Comparison of ENCODE assay signal across 8 cellular contexts in genomic region chr2:64204006-64204632, GRCh38. TPM values are rescaled to one million over a fixed set of nuclear protein-coding genes. Genes with fewer than 3 reads are reported as not detected.
A peak's percentile ranks its signal among the peaks of the same experiment; 100 is the strongest.
DNase-seq lines count a peak whose midpoint lies in the region; ATAC-seq, FAIRE-seq and TF ChIP-seq lines count a peak whose summit lies in the region.

No MANE protein-coding gene starts in this region.

- intact Hi-C loops in Right ventricle myocardium superior (cut with DNase I) (no loop called here), prostate gland (cut with DNase I) (no loop called here)

- peaks cover 11% of the 10 kb centered on the region for H3K4me1 ChIP-seq in prostate gland (replicated peaks)

- H3K27me3 Mint-ChIP-seq in glutamatergic neuron (ENCODE audit: unreplicated experiment): peaks cover 2% of the 10 kb centered on the region

- H3K4me1 Mint-ChIP-seq in glutamatergic neuron (ENCODE audit: low read depth, unreplicated experiment): no peaks in the 10 kb centered on the region

- peaks cover 4% of the 10 kb centered on the region for H3K9me3 Mint-ChIP-seq in glutamatergic neuron (ENCODE audit: unreplicated experiment)

- FAIRE-seq in D721Med (lab: Jason Lieb, UNC): no peak

- H3K9me3 ChIP-seq in prostate gland: no peaks in the 10 kb centered on the region

- H3K4me3 Mint-ChIP-seq in glutamatergic neuron (ENCODE audit: unreplicated experiment): no peak overlapping the region

- DNase-seq in GM10266 (ENCODE audit: extremely low spot score) (peak; percentile 60), M059J (ENCODE audit: low read depth) (peak; percentile 41), Right ventricle myocardium superior (peak; percentile 60), prostate gland (ENCODE audit: low spot score) (no peak), D721Med (ENCODE audit: insufficient read length, low spot score) (no peak), glutamatergic neuron (no peak)
- peak; percentile 33 for DNase-seq in activated T-helper 9 cell treated with anti-CD3 and anti-CD28 coated beads, Interleukin-2, amount 50 U/mL, for 16 hours (ENCODE audit: low read depth)

- H3K36me3 ChIP-seq in prostate gland: no peaks in the 10 kb centered on the region

- ATAC-seq in GM21737 (IDR thresholded peaks at IDR 0.05; ENCODE audit: unreplicated experiment) (peak; percentile 70), Right ventricle myocardium superior (ENCODE audit: poor library complexity) (peak; percentile 45)

- TF ChIP-seq POLR2A in prostate gland (IDR thresholded peaks at IDR 0.05): no peak

- 19% methylated on average over 12 of the region's 12 CpGs for WGBS in prostate gland

- no peak overlapping the region for H3K27ac Mint-ChIP-seq in glutamatergic neuron (ENCODE audit: unreplicated experiment)

- H3K4me3 ChIP-seq in prostate gland: no peak overlapping the region

- TF ChIP-seq CTCF in GM10266 (IDR thresholded peaks at IDR 0.05; ENCODE audit: control insufficient read depth, insufficient read depth, low read depth, missing control alignments) (no peak), prostate gland (IDR thresholded peaks at IDR 0.05) (no peak), D721Med (IDR thresholded peaks at IDR 0.05; ENCODE audit: insufficient read depth, missing control alignments) (no peak), glutamatergic neuron (IDR thresholded peaks at IDR 0.05; ENCODE audit: partially characterized antibody, unreplicated experiment) (no peak)

- H3K36me3 Mint-ChIP-seq in glutamatergic neuron (ENCODE audit: unreplicated experiment): no peaks in the 10 kb centered on the region

- peak overlapping the region; percentile 82 to 89 for H3K27ac ChIP-seq in prostate gland

- no peaks in the 10 kb centered on the region for H3K27me3 ChIP-seq in prostate gland (replicated peaks; ENCODE audit: insufficient read depth)

RNA-seq across cellular contexts. Expression of gene PELI1, which starts 59.9 kb away (rescaled TPM):
- total RNA-seq in M059J (2014; rRNA removed; shearing (Covaris generic)): 2.3 and 2.6 TPM in 2 replicates
- total RNA-seq in Right ventricle myocardium superior (9.1 TPM), prostate gland (10 to 100 TPM; 16.9 to 32.9 TPM), glutamatergic neuron (ENCODE audit: unreplicated experiment) (58.2 TPM)

Comparison
In these comparisons a context has a peak if more than half of its experiments do, and no peak if none do; other contexts are left out.
1. DNase-seq: peak in GM10266 (single experiment), M059J (single experiment), activated T-helper 9 cell treated with anti-CD3 and anti-CD28 coated beads, Interleukin-2, amount 50 U/mL, for 16 hours (single experiment) and Right ventricle myocardium superior (single experiment); none in prostate gland (single experiment), D721Med (single experiment) and glutamatergic neuron (single experiment).